1 cellular context compared by ENCODE assay signal in genomic region chr1:156114101-156114918, GRCh38.
TF ChIP-seq lines count a peak whose summit lies in the region.

Gene LMNA (plus strand): TSS chr1:156114711. CDS start chr1:156114919, 208 bp downstream.

TF ChIP-seq in K562, 482 proteins besides CTCF, POLR2A, EP300 and RAD21 (continued from another document and continues in another):
- TF ChIP-seq IFI16 (CRISPR knock-in tag; IDR thresholded peaks at IDR 0.05) (no peak), CREM (IDR thresholded peaks at IDR 0.05; ENCODE audit: low read depth) (peak; percentile 67), ATF3 (IDR thresholded peaks at IDR 0.05) (peak; percentile 98), ATF3 (CRISPR knock-in tag; conservative IDR thresholded peaks at IDR 0.05) (no peak; the same call in 1 of the 2 replicates), E2F3 (CRISPR knock-in tag; IDR thresholded peaks at IDR 0.05) (no peak), ZSCAN29 (IDR thresholded peaks at IDR 0.05) (no peak; the same call in 1 of the 2 replicates), ZNF436 (CRISPR knock-in tag; IDR thresholded peaks at IDR 0.05) (no peak), TAF1 (IDR thresholded peaks at IDR 0.05; ENCODE audit: control insufficient read depth, extremely low read depth, insufficient read depth, low read length, severe bottlenecking) (peak; percentile 92), CREBBP (IDR thresholded peaks at IDR 0.05; ENCODE audit: low read depth, low read length) (no peak), CCNT2 (IDR thresholded peaks at IDR 0.05; ENCODE audit: borderline replicate concordance, extremely low read depth, insufficient read length, low read depth, low read length) (peak; percentile 15), GABPB1 (CRISPR knock-in tag; IDR thresholded peaks at IDR 0.05) (0 out of 2 replicates have a peak, but pooled peaks have one; percentile 1), SP1 (CRISPR knock-in tag; IDR thresholded peaks at IDR 0.05) (peak; percentile 77), SMAD4 (CRISPR knock-in tag; conservative IDR thresholded peaks at IDR 0.05) (0 out of 2 replicates have a peak, but pooled peaks have one; percentile 11), THRB (CRISPR knock-in tag; conservative IDR thresholded peaks at IDR 0.05) (peak; percentile 78; the same call in 1 of the 2 replicates), ZNF609 (CRISPR knock-in tag; IDR thresholded peaks at IDR 0.05; ENCODE audit: borderline replicate concordance) (0 out of 2 replicates have a peak, but pooled peaks have one; percentile 31), TAF7 (tag; IDR thresholded peaks at IDR 0.05) (peak; percentile 42; the same call in 1 of the 2 replicates), POLR2H (tag; IDR thresholded peaks at IDR 0.05; ENCODE audit: low read depth) (peak; percentile 63; the same call in 1 of the 2 replicates), MAX (CRISPR knock-in tag; IDR thresholded peaks at IDR 0.05) (peak; percentile 81; the same call in 1 of the 2 replicates), MTA2 (IDR thresholded peaks at IDR 0.05; ENCODE audit: low read depth) (peak; percentile 56), CTCFL (IDR thresholded peaks at IDR 0.05; ENCODE audit: borderline replicate concordance, insufficient read depth, low read depth, low read length, poor library complexity, severe bottlenecking) (no peak), C11orf30 (IDR thresholded peaks at IDR 0.05; ENCODE audit: low read depth) (peak; percentile 33; the same call in 1 of the 2 replicates), TEAD2 (tag; IDR thresholded peaks at IDR 0.05) (no peak), MAZ (CRISPR knock-in tag; conservative IDR thresholded peaks at IDR 0.05 in 1 of 2, IDR thresholded peaks at IDR 0.05 in 1 of 2) (peak; percentile 66 to 78; a peak in 3 of 4 replicates), FOXP1 (CRISPR knock-in tag; IDR thresholded peaks at IDR 0.05) (peak; percentile 74; the same call in 1 of the 2 replicates), MNT (conservative IDR thresholded peaks at IDR 0.05) (peak; percentile 61 to 78; a peak in 3 of 4 replicates), MTA3 (IDR thresholded peaks at IDR 0.05; ENCODE audit: borderline replicate concordance) (peak; percentile 81), TRIM24 (IDR thresholded peaks at IDR 0.05) (peak; percentile 49 to 72), FOSL1 (tag; conservative IDR thresholded peaks at IDR 0.05) (peak; percentile 100), LARP7 (IDR thresholded peaks at IDR 0.05) (peak; percentile 82; the same call in 1 of the 2 replicates), NONO (IDR thresholded peaks at IDR 0.05; ENCODE audit: low read depth in 2 of 2, low read length in 1 of 2) (peak in 1 of 2 experiments; percentile 90; a peak in 2 of 4 replicates), JUN (IDR thresholded peaks at IDR 0.05; ENCODE audit: borderline replicate concordance, low read depth, low read length) (peak; percentile 97), JUN (CRISPR knock-in tag; IDR thresholded peaks at IDR 0.05; ENCODE audit: borderline replicate concordance) (peak; percentile 63; the same call in 1 of the 2 replicates), PREB (CRISPR knock-in tag; IDR thresholded peaks at IDR 0.05) (no peak), PCBP2 (IDR thresholded peaks at IDR 0.05; ENCODE audit: low read depth, low read length, poor library complexity, severe bottlenecking) (no peak), EP400 (IDR thresholded peaks at IDR 0.05) (peak; percentile 66; the same call in 1 of the 2 replicates), NRF1 (conservative IDR thresholded peaks at IDR 0.05 in 1 of 2, IDR thresholded peaks at IDR 0.05 in 1 of 2) (peak; percentile 35 to 39; a peak in 3 of 4 replicates), FOXK2 (conservative IDR thresholded peaks at IDR 0.05 in 1 of 2, IDR thresholded peaks at IDR 0.05 in 1 of 2; ENCODE audit: low read depth in 2 of 2) (peak in 1 of 2 experiments; percentile 49; a peak in 2 of 4 replicates), TARDBP (IDR thresholded peaks at IDR 0.05) (no peak), FOXO4 (CRISPR knock-in tag; IDR thresholded peaks at IDR 0.05) (no peak), CREB5 (CRISPR knock-in tag; IDR thresholded peaks at IDR 0.05) (no peak), HDAC3 (IDR thresholded peaks at IDR 0.05; ENCODE audit: borderline replicate concordance, partially characterized antibody) (no peak), PRDM10 (IDR thresholded peaks at IDR 0.05; ENCODE audit: partially characterized antibody) (peak; percentile 88)
